In the genomic region with DNA sequence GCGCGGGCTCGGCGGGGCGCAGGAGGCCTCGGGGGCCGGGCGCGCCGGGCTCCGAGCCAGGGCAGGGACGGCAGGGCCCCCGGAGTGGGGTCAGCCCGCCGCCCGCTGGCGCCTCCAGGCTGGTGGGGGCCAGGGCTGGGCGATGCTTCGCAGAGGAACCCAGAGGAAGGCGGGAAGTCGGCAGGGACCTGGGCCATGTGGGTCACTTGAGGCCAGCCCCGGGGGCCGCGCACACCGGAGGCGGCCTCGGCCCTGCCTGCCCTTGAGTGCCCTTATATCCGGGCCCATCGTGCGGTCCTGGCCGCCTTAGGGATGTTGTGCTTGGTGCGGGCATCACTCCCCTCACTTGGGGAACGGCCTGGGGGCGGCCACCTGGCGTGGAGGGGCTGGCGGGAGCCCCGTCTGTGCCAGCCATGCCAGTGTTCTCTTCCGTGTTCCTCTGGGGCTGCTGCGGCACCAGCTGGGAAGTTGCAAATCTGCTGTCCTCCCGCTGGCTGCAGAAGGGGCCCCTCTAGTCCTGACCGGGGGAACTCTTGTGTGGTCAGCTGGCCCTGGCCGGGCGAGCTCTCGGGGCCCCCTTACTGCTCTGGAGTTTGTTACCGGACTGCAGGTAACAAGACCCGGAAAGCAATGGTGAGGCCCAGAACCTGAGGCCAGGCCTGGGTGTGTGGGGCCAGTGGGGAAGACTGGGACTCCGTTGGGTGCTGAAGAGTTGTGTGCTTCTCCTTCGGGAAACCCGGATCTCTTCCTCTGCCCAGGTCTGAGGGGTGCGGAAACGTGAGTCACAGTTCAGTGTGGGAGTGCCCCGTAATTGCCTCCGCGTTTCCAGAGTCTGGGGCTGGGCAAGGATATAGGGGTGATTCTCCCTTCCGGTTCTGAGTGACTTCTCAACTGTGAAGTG, we compare ENCODE assay signal across 8 cellular contexts.
DNase-seq lines count a peak whose midpoint lies in the region; ATAC-seq and TF ChIP-seq lines count a peak whose summit lies in the region.

No MANE protein-coding gene starts in this region.

- H3K4me3 Mint-ChIP-seq in memory B cell = peak overlapping the region; percentile 87

- peak in 2 of 3 experiments; percentile 38 to 43 for DNase-seq in NCI-H1417 (lab: John Stamatoyannopoulos, UW)
- DNase-seq in NCI-H1417 treated with DMSO at 0.1 percent for 48 hours (lab: John Stamatoyannopoulos, UW) = no peak
- DNase-seq in SW480 (ENCODE audit: low spot score) = peak; percentile 70
- peak; percentile 65 to 71 for DNase-seq in cardiac fibroblast (ENCODE audit: low read depth in 2 of 2)
- peak in 1 of 2 donors; percentile 47 for DNase-seq in memory B cell (ENCODE audit: low spot score in 2 of 2)

- H3K4me1 ChIP-seq in subcutaneous abdominal adipose tissue (ENCODE audit: control insufficient read depth in 5 of 5, insufficient read depth in 5 of 5, low read length in 5 of 5) = peaks cover 19 to 56% (median 44%) of the 10 kb centered on the region in 5 donors

- no peaks in the 10 kb centered on the region for H3K36me3 Mint-ChIP-seq in memory B cell

- peak overlapping the region; percentile 76 to 79 for H3K4me3 ChIP-seq in cardiac fibroblast (replicated peaks in 1 of 2; ENCODE audit: low read depth in 2 of 2, low read length in 2 of 2)
- H3K4me3 ChIP-seq in subcutaneous abdominal adipose tissue (ENCODE audit: low read depth in 1 of 5, low read length in 5 of 5) = peak overlapping the region; percentile 69 to 85 (median 79)

- H3K27me3 Mint-ChIP-seq in memory B cell = no peaks in the 10 kb centered on the region

- H3K27ac Mint-ChIP-seq in memory B cell = no peak overlapping the region

- ATAC-seq in HG03342 (IDR thresholded peaks at IDR 0.05; ENCODE audit: unreplicated experiment) = peak; percentile 5
- ATAC-seq in memory B cell (ENCODE audit: low read depth) = no peak
- ATAC-seq in HG03439 (IDR thresholded peaks at IDR 0.05; ENCODE audit: unreplicated experiment) = no peak

- peaks cover 0 to 4% (median 0%) of the 10 kb centered on the region in 5 donors for H3K36me3 ChIP-seq in subcutaneous abdominal adipose tissue (ENCODE audit: control insufficient read depth in 5 of 5, insufficient read depth in 5 of 5, low read length in 5 of 5)

- H3K9me3 ChIP-seq in subcutaneous abdominal adipose tissue (ENCODE audit: control insufficient read depth in 5 of 5, low read length in 5 of 5) = no peaks in the 10 kb centered on the region

- H3K4me1 Mint-ChIP-seq in memory B cell = peaks cover 25% of the 10 kb centered on the region

- no peak for TF ChIP-seq CTCF in cardiac fibroblast (IDR thresholded peaks at IDR 0.05; ENCODE audit: low read depth, low read length)

- no peaks in the 10 kb centered on the region for H3K9me3 Mint-ChIP-seq in memory B cell

- H3K9ac ChIP-seq in subcutaneous abdominal adipose tissue (ENCODE audit: low read length in 5 of 5) = peak overlapping the region; percentile 56 to 90 (median 87)

- H3K27ac ChIP-seq in subcutaneous abdominal adipose tissue (ENCODE audit: low read depth, low read length) = peak overlapping the region; percentile 76

- no peaks in the 10 kb centered on the region for H3K27me3 ChIP-seq in subcutaneous abdominal adipose tissue (ENCODE audit: control insufficient read depth in 5 of 5, insufficient read depth in 4 of 5, low read length in 5 of 5)
